ENCODE assay signal across 28 cellular contexts in genomic region chr1:214898718-214899117, GRCh38.
"Had no signal": no experiment of that assay in that cellular context is flagged by ENCODE, and none has a peak within 500 bp of the region (broad histone marks: within the 10 kb centered on the region; RNA-seq: fewer than 3 reads in every experiment).

No MANE protein-coding gene starts in this region.

- H3K36me3 Mint-ChIP-seq: mesothelial cell of epicardium, naive B cell had no signal

- H3K27ac Mint-ChIP-seq: dendritic cell treated with granulocyte-macrophage colony-stimulating factor and Interleukin-4, amounts not matched to agents 40 ng/mL and 50 ng/mL, for 4 days; effector memory CD8-positive, alpha-beta T cell; endodermal cell; mesothelial cell of epicardium; naive B cell had no signal

- H3K36me3 ChIP-seq: esophagus squamous epithelium, gastrocnemius medialis, heart right ventricle, left lung, lower lobe of right lung had no signal

- H3K4me1 Mint-ChIP-seq: naive B cell had no signal

- H3K27me3 Mint-ChIP-seq: dendritic cell treated with granulocyte-macrophage colony-stimulating factor and Interleukin-4, amounts not matched to agents 40 ng/mL and 50 ng/mL, for 4 days; effector memory CD8-positive, alpha-beta T cell; naive B cell had no signal

- H3K4me3 ChIP-seq: esophagus squamous epithelium, gastrocnemius medialis, heart right ventricle, left lung, lower lobe of right lung, mucosa of descending colon had no signal

- H3K27me3 ChIP-seq: esophagus squamous epithelium, gastrocnemius medialis, heart right ventricle, left lung had no signal

- H3K4me1 ChIP-seq: esophagus squamous epithelium, gastrocnemius medialis, heart right ventricle, left lung, lower lobe of right lung had no signal

- DNase-seq: cortex of kidney; effector CD8-positive, alpha-beta T cell; effector memory CD8-positive, alpha-beta T cell; endodermal cell; erythroblast; esophagus squamous epithelium; foreskin fibroblast; foreskin melanocyte; gastrocnemius medialis; glutamatergic neuron; head of caudate nucleus; heart right ventricle; hippocampal formation; left cardiac atrium; left lung; left ventricle myocardium superior; lower lobe of right lung; mesenchymal stem cell; mucosa of descending colon; naive B cell had no signal

- H3K27ac ChIP-seq: epithelial cell of prostate, esophagus squamous epithelium, gastrocnemius medialis, heart right ventricle, left lung, lower lobe of right lung had no signal

- H3K4me3 Mint-ChIP-seq: dendritic cell treated with granulocyte-macrophage colony-stimulating factor and Interleukin-4, amounts not matched to agents 40 ng/mL and 50 ng/mL, for 4 days; effector memory CD8-positive, alpha-beta T cell; endodermal cell; mesothelial cell of epicardium; naive B cell had no signal

- ATAC-seq: effector memory CD8-positive, alpha-beta T cell; esophagus mucosa; gastrocnemius medialis; heart right ventricle; left cardiac atrium; left lung; left ventricle myocardium superior; lower lobe of right lung; mucosa of descending colon had no signal

- H3K9me3 ChIP-seq: esophagus squamous epithelium, gastrocnemius medialis, heart right ventricle, left lung, lower lobe of right lung, mucosa of descending colon had no signal

- H3K9me3 Mint-ChIP-seq: mesothelial cell of epicardium had no signal

- FAIRE-seq: colon, endometrium, islet of Langerhans, keratinocyte had no signal
